ENCODE assay signal across 35 cellular contexts in genomic region chr18:42296192-42296591, GRCh38.
"Had no signal": no experiment of that assay in that cellular context is flagged by ENCODE, and none has a peak within 500 bp of the region (broad histone marks: within the 10 kb centered on the region; RNA-seq: fewer than 3 reads in every experiment).

No MANE protein-coding gene starts in this region.

- ATAC-seq: activated CD4-positive, alpha-beta T cell treated with anti-CD3 and anti-CD28 coated beads for 36 hours; activated CD8-positive, alpha-beta memory T cell treated with anti-CD3 and anti-CD28 coated beads, Interleukin-2, amount 10 ng/mL, durations not matched to agents 7 days and 5 days; activated CD8-positive, alpha-beta T cell treated with anti-CD3 and anti-CD28 coated beads, Interleukin-2, amount 10 ng/mL, durations not matched to agents 7 days and 5 days; activated naive CD8-positive, alpha-beta T cell treated with anti-CD3 and anti-CD28 coated beads, Interleukin-2, amount 50 U/mL, for 24 hours; esophagus mucosa; foreskin keratinocyte; gastrocnemius medialis; heart left ventricle; T-helper 17 cell had no signal

- H3K27ac Mint-ChIP-seq: activated CD4-positive, alpha-beta memory T cell treated with anti-CD3 and anti-CD28 coated beads for 36 hours; activated CD4-positive, alpha-beta T cell treated with anti-CD3 and anti-CD28 coated beads for 36 hours; activated CD4-positive, alpha-beta T cell treated with anti-CD3 and anti-CD28 coated beads, Interleukin-2, amount 10 ng/mL, durations not matched to agents 24 days and 14 days; activated CD8-positive, alpha-beta memory T cell treated with anti-CD3 and anti-CD28 coated beads, Interleukin-2, amount 10 ng/mL, durations not matched to agents 7 days and 5 days; activated CD8-positive, alpha-beta T cell treated with anti-CD3 and anti-CD28 coated beads, Interleukin-2, amount 10 ng/mL, durations not matched to agents 7 days and 5 days; activated naive CD4-positive, alpha-beta T cell treated with anti-CD3 and anti-CD28 coated beads for 36 hours; activated naive CD4-positive, alpha-beta T cell treated with anti-CD3 and anti-CD28 coated beads, Interleukin-2, amount 50 U/mL, for 24 hours; activated naive CD8-positive, alpha-beta T cell treated with anti-CD3 and anti-CD28 coated beads for 36 hours; activated naive CD8-positive, alpha-beta T cell treated with anti-CD3 and anti-CD28 coated beads, Interleukin-2, amount 50 U/mL, for 24 hours; activated T-helper 1 cell treated with anti-CD3 and anti-CD28 coated beads, Interleukin-12 subunit alpha, Interleukin-12 subunit beta, Interleukin-2, Interleukin-4 antibody, amounts not matched to agents 30 ng/mL and 10 ng/mL and 1 ng/mL, durations not matched to agents 14 hours and 24 hours and 36 hours; activated T-helper 2 cell treated with anti-CD3 and anti-CD28 coated beads, Interferon-gamma antibody, Interleukin-2, Interleukin-4, amounts not matched to agents 10 μg/mL and 5 μg/mL and 100 μg/mL, durations not matched to agents 14 hours and 24 hours and 36 hours; dendritic cell treated with granulocyte-macrophage colony-stimulating factor and Interleukin-4, amounts not matched to agents 40 ng/mL and 50 ng/mL, for 4 days; endodermal cell; T-helper 17 cell; T-helper 2 cell treated with Interferon-gamma antibody and Interleukin-4, amounts not matched to agents 5 μg/mL and 100 μg/mL, for 36 hours had no signal

- H3K27me3 ChIP-seq: ascending aorta, brain microvascular endothelial cell, dorsolateral prefrontal cortex, foreskin keratinocyte, gastrocnemius medialis, heart left ventricle had no signal

- H3K9me3 Mint-ChIP-seq: activated CD4-positive, alpha-beta T cell treated with anti-CD3 and anti-CD28 coated beads, Interleukin-2, amount 10 ng/mL, durations not matched to agents 24 days and 14 days; activated naive CD8-positive, alpha-beta T cell treated with anti-CD3 and anti-CD28 coated beads, Interleukin-2, amount 50 U/mL, for 24 hours; activated T-helper 1 cell treated with anti-CD3 and anti-CD28 coated beads, Interleukin-12 subunit alpha, Interleukin-12 subunit beta, Interleukin-2, Interleukin-4 antibody, amounts not matched to agents 30 ng/mL and 10 ng/mL and 1 ng/mL, durations not matched to agents 14 hours and 24 hours and 36 hours; activated T-helper 2 cell treated with anti-CD3 and anti-CD28 coated beads, Interferon-gamma antibody, Interleukin-2, Interleukin-4, amounts not matched to agents 10 μg/mL and 5 μg/mL and 100 μg/mL, durations not matched to agents 14 hours and 24 hours and 36 hours; central memory CD8-positive, alpha-beta T cell; dendritic cell treated with granulocyte-macrophage colony-stimulating factor and Interleukin-4, amounts not matched to agents 40 ng/mL and 50 ng/mL, for 4 days; endodermal cell; T-helper 2 cell treated with Interferon-gamma antibody and Interleukin-4, amounts not matched to agents 5 μg/mL and 100 μg/mL, for 36 hours had no signal

- H3K27ac ChIP-seq: ascending aorta, brain microvascular endothelial cell, coronary artery, dorsolateral prefrontal cortex, foreskin keratinocyte, gastrocnemius medialis, heart left ventricle had no signal

- H3K4me3 Mint-ChIP-seq: activated CD4-positive, alpha-beta memory T cell treated with anti-CD3 and anti-CD28 coated beads for 36 hours; activated CD4-positive, alpha-beta T cell treated with anti-CD3 and anti-CD28 coated beads for 36 hours; activated CD4-positive, alpha-beta T cell treated with anti-CD3 and anti-CD28 coated beads, Interleukin-2, amount 10 ng/mL, durations not matched to agents 24 days and 14 days; activated CD8-positive, alpha-beta memory T cell treated with anti-CD3 and anti-CD28 coated beads, Interleukin-2, amount 10 ng/mL, durations not matched to agents 7 days and 5 days; activated CD8-positive, alpha-beta T cell treated with anti-CD3 and anti-CD28 coated beads, Interleukin-2, amount 10 ng/mL, durations not matched to agents 7 days and 5 days; activated naive CD4-positive, alpha-beta T cell treated with anti-CD3 and anti-CD28 coated beads for 36 hours; activated naive CD4-positive, alpha-beta T cell treated with anti-CD3 and anti-CD28 coated beads, Interleukin-2, amount 50 U/mL, for 24 hours; activated naive CD8-positive, alpha-beta T cell treated with anti-CD3 and anti-CD28 coated beads for 36 hours; activated naive CD8-positive, alpha-beta T cell treated with anti-CD3 and anti-CD28 coated beads, Interleukin-2, amount 50 U/mL, for 24 hours; activated T-helper 1 cell treated with anti-CD3 and anti-CD28 coated beads, Interleukin-12 subunit alpha, Interleukin-12 subunit beta, Interleukin-2, Interleukin-4 antibody, amounts not matched to agents 30 ng/mL and 10 ng/mL and 1 ng/mL, durations not matched to agents 14 hours and 24 hours and 36 hours; central memory CD8-positive, alpha-beta T cell; dendritic cell treated with granulocyte-macrophage colony-stimulating factor and Interleukin-4, amounts not matched to agents 40 ng/mL and 50 ng/mL, for 4 days; endodermal cell; T-helper 17 cell; T-helper 2 cell treated with Interferon-gamma antibody and Interleukin-4, amounts not matched to agents 5 μg/mL and 100 μg/mL, for 36 hours had no signal

- H3K4me1 Mint-ChIP-seq: activated CD4-positive, alpha-beta T cell treated with anti-CD3 and anti-CD28 coated beads for 36 hours; activated CD4-positive, alpha-beta T cell treated with anti-CD3 and anti-CD28 coated beads, Interleukin-2, amount 10 ng/mL, durations not matched to agents 24 days and 14 days; activated CD8-positive, alpha-beta memory T cell treated with anti-CD3 and anti-CD28 coated beads, Interleukin-2, amount 10 ng/mL, durations not matched to agents 7 days and 5 days; activated naive CD4-positive, alpha-beta T cell treated with anti-CD3 and anti-CD28 coated beads, Interleukin-2, amount 50 U/mL, for 24 hours; activated naive CD8-positive, alpha-beta T cell treated with anti-CD3 and anti-CD28 coated beads for 36 hours; activated naive CD8-positive, alpha-beta T cell treated with anti-CD3 and anti-CD28 coated beads, Interleukin-2, amount 50 U/mL, for 24 hours; central memory CD8-positive, alpha-beta T cell had no signal

- H3K4me1 ChIP-seq: ascending aorta, foreskin keratinocyte, gastrocnemius medialis had no signal

- H3K4me3 ChIP-seq: ascending aorta, coronary artery, dorsolateral prefrontal cortex, gastrocnemius medialis, heart left ventricle had no signal

- FAIRE-seq: bronchial epithelial cell had no signal

- H3K36me3 Mint-ChIP-seq: activated CD4-positive, alpha-beta memory T cell treated with anti-CD3 and anti-CD28 coated beads for 36 hours; activated CD8-positive, alpha-beta memory T cell treated with anti-CD3 and anti-CD28 coated beads, Interleukin-2, amount 10 ng/mL, durations not matched to agents 7 days and 5 days; activated naive CD4-positive, alpha-beta T cell treated with anti-CD3 and anti-CD28 coated beads, Interleukin-2, amount 50 U/mL, for 24 hours; activated naive CD8-positive, alpha-beta T cell treated with anti-CD3 and anti-CD28 coated beads for 36 hours had no signal

- DNase-seq: activated CD4-positive, alpha-beta memory T cell treated with anti-CD3 and anti-CD28 coated beads for 36 hours; activated CD4-positive, alpha-beta T cell treated with anti-CD3 and anti-CD28 coated beads for 36 hours; activated CD4-positive, alpha-beta T cell treated with anti-CD3 and anti-CD28 coated beads, Interleukin-2, amount 10 ng/mL, durations not matched to agents 24 days and 14 days; activated CD4-positive, CD25-positive, alpha-beta regulatory T cell; activated CD4-positive, CD25-positive, alpha-beta regulatory T cell treated with anti-CD3 and anti-CD28 coated beads, Interleukin-2, amount 50 U/mL, for 72 hours; activated CD8-positive, alpha-beta memory T cell treated with anti-CD3 and anti-CD28 coated beads, Interleukin-2, amount 10 ng/mL, durations not matched to agents 7 days and 5 days; activated CD8-positive, alpha-beta memory T cell treated with anti-CD3 and anti-CD28 coated beads, Interleukin-2, amount 50 U/mL, for 4 hours; activated CD8-positive, alpha-beta T cell treated with anti-CD3 and anti-CD28 coated beads, Interleukin-2, amount 10 ng/mL, durations not matched to agents 7 days and 5 days; activated effector memory CD4-positive, alpha-beta T cell treated with anti-CD3 and anti-CD28 coated beads, Interleukin-2, amount 50 U/mL, for 16 hours; activated naive CD4-positive, alpha-beta T cell treated with anti-CD3 and anti-CD28 coated beads for 36 hours; activated naive CD8-positive, alpha-beta T cell treated with anti-CD3 and anti-CD28 coated beads for 36 hours; activated naive CD8-positive, alpha-beta T cell treated with anti-CD3 and anti-CD28 coated beads, Interleukin-2, amount 50 U/mL, for 24 hours; activated T-cell treated with anti-CD3 and anti-CD28 coated beads, Interleukin-2, amount 50 U/mL, for 1 hour; activated T-cell treated with anti-CD3 and anti-CD28 coated beads, Interleukin-2, amount 50 U/mL, for 48 hours; dorsolateral prefrontal cortex; effector memory CD4-positive, alpha-beta T cell; endodermal cell; foreskin keratinocyte; gastrocnemius medialis; glutamatergic neuron; heart left ventricle; T-helper 1 cell; T-helper 17 cell; T1000 had no signal

- H3K9me3 ChIP-seq: ascending aorta, gastrocnemius medialis had no signal

- H3K36me3 ChIP-seq: ascending aorta, brain microvascular endothelial cell, gastrocnemius medialis, heart left ventricle had no signal
